In genomic region chr22:37255558-37256006, GRCh38 we compare ENCODE assay signal across 22 cellular contexts. TPM values are rescaled to one million over a fixed set of nuclear protein-coding genes. Genes with fewer than 3 reads are reported as not detected.
DNase-seq lines count a peak whose midpoint lies in the region; ATAC-seq, FAIRE-seq and TF ChIP-seq lines count a peak whose summit lies in the region.
"Had no signal": no experiment of that assay in that cellular context is flagged by ENCODE, and none has a peak within 500 bp of the region (broad histone marks: within the 10 kb centered on the region; RNA-seq: fewer than 3 reads in every experiment).

No MANE protein-coding gene starts in this region.

- in situ Hi-C loops in GM12878 (cut with MboI), result no loop called here

- no peaks in the 10 kb centered on the region for H3K27me3 ChIP-seq in GM12878 (replicated peaks in 1 of 2; ENCODE audit: control insufficient read depth in 2 of 2, insufficient read depth in 2 of 2, low read length in 1 of 2)

- no peak overlapping the region for H3K4me3 ChIP-seq in GM12878
- H3K4me3 ChIP-seq: adrenal gland, coronary artery, upper lobe of left lung had no signal

- H3K4me1 ChIP-seq in GM12878 (ENCODE audit: control insufficient read depth, insufficient read depth, low read length), result peaks cover 8% of the 10 kb centered on the region; the same call in 1 of the 2 replicates
- H3K4me1 ChIP-seq: adrenal gland had no signal

- no peak for TF ChIP-seq POLR2A in GM12878 (IDR thresholded peaks at IDR 0.05; ENCODE audit: low read depth, low read length)

- peak overlapping the region; percentile 5 for H2AFZ ChIP-seq in GM12878 (ENCODE audit: control insufficient read depth, low read depth, low read length)

- SMC1A ChIA-PET in GM12878 (lab: Charles Lee; ENCODE audit: uncharacterized antibody, unreplicated experiment), result interaction anchor here (1.0 to 5.6 kb wide), 8 partner anchors 11 to 56 kb away, joined by 3 to 58 read pairs (median 6); partner anchors contain the start of gene RAC2

- H3K36me3 ChIP-seq in GM12878 (ENCODE audit: control insufficient read depth in 2 of 2, insufficient read depth in 2 of 2, low read length in 1 of 2), result no peaks in the 10 kb centered on the region
- H3K36me3 ChIP-seq: adrenal gland, upper lobe of left lung had no signal

- no peak overlapping the region for H3K27ac ChIP-seq in GM12878 (ENCODE audit: control insufficient read depth, insufficient read depth)
- H3K27ac ChIP-seq: adrenal gland, coronary artery, HL-60, upper lobe of left lung had no signal

- intact Hi-C loops in GM12878 (cut with micrococcal nuclease; ENCODE audit: unreplicated experiment), result loop anchor here (2.0 kb wide), 1 partner anchor 57 kb away; no protein-coding TSS in a partner anchor

- no peak overlapping the region for H3K9ac ChIP-seq in GM12878 (ENCODE audit: control insufficient read depth, insufficient read depth, low read length)

- no peak for DNase-seq in activated T-cell treated with anti-CD3 and anti-CD28 coated beads, Interleukin-2, amount 50 U/mL, for 72 hours
- DNase-seq in activated T-cell treated with anti-CD3 and anti-CD28 coated beads, Interleukin-2, amount 50 U/mL, for 4 hours, result no peak
- DNase-seq in GM12878 (ENCODE audit: low read depth, low spot score) (no peak), progenitor cell of endocrine pancreas (ENCODE audit: low spot score, unreplicated experiment) (no peak), Kasumi-1 (lab: John Stamatoyannopoulos, UW) (no peak), superior temporal gyrus (ENCODE audit: extremely low spot score) (no peak), GM03348 (ENCODE audit: low spot score) (no peak)
- DNase-seq: ACHN; activated CD4-positive, alpha-beta T cell treated with anti-CD3 and anti-CD28 coated beads for 1 hour; adrenal gland; C1 segment of cervical spinal cord; glutamatergic neuron; GOT3; NCI-H526 treated with DMSO at 0.1 percent for 48 hours; stimulated activated CD4-positive, alpha-beta T cell treated with anti-CD3 and anti-CD28 coated beads, Interleukin-4, amount 100 ng/mL, for 24 hours; upper lobe of left lung had no signal

- no peak for TF ChIP-seq EP300 in GM12878 (IDR thresholded peaks at IDR 0.05; ENCODE audit: borderline replicate concordance in 1 of 2, control insufficient read depth in 1 of 2, low read depth in 2 of 2, low read length in 2 of 2)

- no peaks in the 10 kb centered on the region for H3K79me2 ChIP-seq in GM12878 (ENCODE audit: control insufficient read depth, insufficient read depth, low read length)

- no peaks in the 10 kb centered on the region for H3K36me3 Mint-ChIP-seq in activated T-cell treated with anti-CD3 and anti-CD28 coated beads, Interleukin-2, amount 50 U/mL, for 72 hours (ENCODE audit: insufficient read depth in 2 of 2)
- no peaks in the 10 kb centered on the region for H3K36me3 Mint-ChIP-seq in activated T-cell treated with anti-CD3 and anti-CD28 coated beads, Interleukin-2, amount 50 U/mL, for 4 hours (ENCODE audit: insufficient read depth)
- no peaks in the 10 kb centered on the region for H3K36me3 Mint-ChIP-seq in IgD-negative memory B cell
- no peaks in the 10 kb centered on the region for H3K36me3 Mint-ChIP-seq in progenitor cell of endocrine pancreas (ENCODE audit: insufficient read depth)

- peaks cover 40% of the 10 kb centered on the region for H3K4me1 Mint-ChIP-seq in activated T-cell treated with anti-CD3 and anti-CD28 coated beads, Interleukin-2, amount 50 U/mL, for 72 hours (ENCODE audit: low read depth)
- peaks cover 32% of the 10 kb centered on the region for H3K4me1 Mint-ChIP-seq in activated T-cell treated with anti-CD3 and anti-CD28 coated beads, Interleukin-2, amount 50 U/mL, for 4 hours (ENCODE audit: low read depth)
- peaks cover 21 to 32% (median 26%) of the 10 kb centered on the region in 3 donors for H3K4me1 Mint-ChIP-seq in IgD-negative memory B cell
- peaks cover 18% of the 10 kb centered on the region for H3K4me1 Mint-ChIP-seq in progenitor cell of endocrine pancreas (ENCODE audit: low read depth)

- H3K9me3 Mint-ChIP-seq in activated T-cell treated with anti-CD3 and anti-CD28 coated beads, Interleukin-2, amount 50 U/mL, for 72 hours, result no peaks in the 10 kb centered on the region
- no peaks in the 10 kb centered on the region for H3K9me3 Mint-ChIP-seq in activated T-cell treated with anti-CD3 and anti-CD28 coated beads, Interleukin-2, amount 50 U/mL, for 4 hours
- H3K9me3 Mint-ChIP-seq in IgD-negative memory B cell (no peaks in the 10 kb centered on the region), progenitor cell of endocrine pancreas (ENCODE audit: low read depth) (no peaks in the 10 kb centered on the region)

- H3K27ac Mint-ChIP-seq in activated T-cell treated with anti-CD3 and anti-CD28 coated beads, Interleukin-2, amount 50 U/mL, for 72 hours, result peak overlapping the region; percentile 88
- H3K27ac Mint-ChIP-seq in IgD-negative memory B cell (peak overlapping the region in 2 of 3 donors; percentile 28 to 60), progenitor cell of endocrine pancreas (peak overlapping the region; percentile 71)

- no peak for ATAC-seq in activated T-cell treated with anti-CD3 and anti-CD28 coated beads, Interleukin-2, amount 50 U/mL, for 72 hours (replicated peaks in 1 of 2)
- ATAC-seq in activated T-cell treated with anti-CD3 and anti-CD28 coated beads, Interleukin-2, amount 50 U/mL, for 4 hours, result no peak
- no peak for ATAC-seq in GM12878

- RAD21 ChIA-PET in GM12878 (lab: Charles Lee; ENCODE audit: unreplicated experiment), result interaction anchor here (0.7 to 6.6 kb wide), 12 partner anchors 9 to 216 kb away, joined by 3 to 84 read pairs (median 4); partner anchors contain the start of gene RAC2

- POLR2A ChIA-PET in GM12878 (lab: Charles Lee), result interaction anchor here (0.8 to 4.3 kb wide), 9 partner anchors 11 to 337 kb away, joined by 3 to 36 read pairs (median 4); partner anchors contain the start of gene RAC2

- no peak for TF ChIP-seq RAD21 in GM12878 (IDR thresholded peaks at IDR 0.05; ENCODE audit: insufficient read depth, low read depth, low read length)

- CTCF ChIA-PET in GM12878 (lab: Yijun Ruan, JAX), result interaction anchor here (0.8 to 2.5 kb wide), 9 partner anchors 11 to 90 kb away, joined by 3 to 37 read pairs (median 4); partner anchors contain the start of gene RAC2

- H3K27me3 Mint-ChIP-seq in activated T-cell treated with anti-CD3 and anti-CD28 coated beads, Interleukin-2, amount 50 U/mL, for 72 hours (ENCODE audit: low read depth), result no peaks in the 10 kb centered on the region
- H3K27me3 Mint-ChIP-seq in activated T-cell treated with anti-CD3 and anti-CD28 coated beads, Interleukin-2, amount 50 U/mL, for 4 hours (ENCODE audit: low read depth), result no peaks in the 10 kb centered on the region
- H3K27me3 Mint-ChIP-seq in IgD-negative memory B cell (peaks cover 2% of the 10 kb centered on the region), progenitor cell of endocrine pancreas (peaks cover 25% of the 10 kb centered on the region)

- no peak for FAIRE-seq in GM12878 (lab: Jason Lieb, UNC)
- FAIRE-seq: endometrium had no signal

- no TSS peak for BruUV-seq in GM12878 (replicated peaks; lab: Mats Ljungman, UMichigan)

- no peaks in the 10 kb centered on the region for H4K20me1 ChIP-seq in GM12878 (ENCODE audit: control insufficient read depth, insufficient read depth)

- no peak for TF ChIP-seq CTCF in GM12878 (IDR thresholded peaks at IDR 0.05 in 2 of 3, conservative IDR thresholded peaks at IDR 0.05 in 1 of 3; ENCODE audit: control insufficient read depth in 2 of 3, extremely low read depth in 1 of 3, insufficient read depth in 1 of 3, low read depth in 3 of 3, low read length in 3 of 3)
- TF ChIP-seq CTCF in progenitor cell of endocrine pancreas (IDR thresholded peaks at IDR 0.05; ENCODE audit: unreplicated experiment), result no peak

- H3K9me3 ChIP-seq in GM12878 (replicated peaks; ENCODE audit: control insufficient read depth, insufficient read depth, low read length), result no peaks in the 10 kb centered on the region
- H3K9me3 ChIP-seq: adrenal gland, upper lobe of left lung had no signal

- H3K4me2 ChIP-seq in GM12878 (ENCODE audit: control insufficient read depth, insufficient read depth), result no peak overlapping the region

- H3K4me3 Mint-ChIP-seq in activated T-cell treated with anti-CD3 and anti-CD28 coated beads, Interleukin-2, amount 50 U/mL, for 72 hours, result peak overlapping the region in 1 of 2 donors; percentile 26
- no peak overlapping the region for H3K4me3 Mint-ChIP-seq in activated T-cell treated with anti-CD3 and anti-CD28 coated beads, Interleukin-2, amount 50 U/mL, for 4 hours
- H3K4me3 Mint-ChIP-seq in IgD-negative memory B cell, result peak overlapping the region in 2 of 4 donors; percentile 36 to 93
- no peak overlapping the region for H3K4me3 Mint-ChIP-seq in progenitor cell of endocrine pancreas (ENCODE audit: low read depth)

RNA-seq across cellular contexts. Expression of gene RAC2, which starts 11.5 kb away (rescaled TPM):
- total RNA-seq in activated T-cell treated with anti-CD3 and anti-CD28 coated beads, Interleukin-2, amount 50 U/mL, for 72 hours, result 100 to 1,000 TPM; 620 to 681 TPM
- 100 to 1,000 TPM; 388 to 432 (median 395) TPM for total RNA-seq in activated T-cell treated with anti-CD3 and anti-CD28 coated beads, Interleukin-2, amount 50 U/mL, for 4 hours
- 1,067 TPM for polyA plus RNA-seq in IgD-negative memory B cell
- total RNA-seq in GM12878 (2013; cell fraction: nucleolus; rRNA removed), result 143 and 150 TPM in 2 replicates
- 251 and 282 TPM in 2 replicates for total RNA-seq in GM12878 (2014; rRNA removed)
- 135 and 149 TPM in 2 replicates for total RNA-seq in GM12878 (2014; rRNA removed; fragmentation: Illumina TruSeq; extraction: Trizol)
- 382 and 386 TPM in 2 replicates for total RNA-seq in GM12878 (2021)
- 314 TPM for polyA plus RNA-seq in GM12878 (2011; ENCODE audit: low read depth)
- polyA plus RNA-seq in GM12878 (2011; rRNA removed), result 84.4 and 296 TPM in 2 replicates
- 317 and 416 TPM in 2 replicates for polyA plus RNA-seq in GM12878 (2011; cell fraction: cytosol; rRNA removed)
- polyA plus RNA-seq in GM12878 (2011; cell fraction: nucleus; rRNA removed), result 561 and 566 TPM in 2 replicates
- polyA plus RNA-seq in GM12878 (2012), result 512 and 607 TPM in 2 replicates
- 166 and 339 TPM in 2 replicates for polyA plus RNA-seq in GM12878 (2014; fragmentation: Illumina TruSeq; extraction: Trizol)
- 100 to 1,000 TPM; 102 to 108 TPM for polyA plus RNA-seq in GM12878 (2014; fragmentation: Nextera tagmentation; extraction: Ambion mirVana)
- polyA plus RNA-seq in GM12878 (2014; rRNA removed), result 313 and 369 TPM in 2 replicates
- polyA plus RNA-seq in GM12878 (2016; fragmentation: Nextera tagmentation; extraction: Ambion mirVana), result 100 to 1,000 TPM; 320 to 330 TPM
- polyA minus RNA-seq in GM12878 (2011; rRNA and poly(A)+ RNA removed), result 200 and 233 TPM in 2 replicates
- 155 and 158 TPM in 2 replicates for polyA minus RNA-seq in GM12878 (2011; cell fraction: cytosol; rRNA and poly(A)+ RNA removed)
- polyA minus RNA-seq in GM12878 (2011; cell fraction: nucleus; rRNA and poly(A)+ RNA removed), result 185 and 303 TPM in 2 replicates
- 1.7 and 1.9 TPM in 2 replicates for total RNA-seq in progenitor cell of endocrine pancreas
- total RNA-seq: myocyte had no signal

RNA-seq across cellular contexts. Expression of gene CYTH4, which starts 26.7 kb away (rescaled TPM):
- total RNA-seq in activated T-cell treated with anti-CD3 and anti-CD28 coated beads, Interleukin-2, amount 50 U/mL, for 72 hours, result 10 to 100 TPM; 71.9 to 87.5 TPM
- 10 to 100 TPM in 1 of 3 donors, 1 to 10 TPM in 2; 9.0 to 10.9 (median 9.7) TPM for total RNA-seq in activated T-cell treated with anti-CD3 and anti-CD28 coated beads, Interleukin-2, amount 50 U/mL, for 4 hours
- 70.8 TPM for polyA plus RNA-seq in IgD-negative memory B cell
- total RNA-seq in GM12878 (2013; cell fraction: nucleolus; rRNA removed), result 94.2 and 114 TPM in 2 replicates
- 23.2 TPM in 2 replicates for total RNA-seq in GM12878 (2014; rRNA removed)
- 17.2 and 18.3 TPM in 2 replicates for total RNA-seq in GM12878 (2014; rRNA removed; fragmentation: Illumina TruSeq; extraction: Trizol)
- total RNA-seq in GM12878 (2021), result 25.8 and 26.0 TPM in 2 replicates
- 7.0 TPM for polyA plus RNA-seq in GM12878 (2011; ENCODE audit: low read depth)
- polyA plus RNA-seq in GM12878 (2011; rRNA removed), result 19.4 and 24.1 TPM in 2 replicates
- 22.7 and 30.1 TPM in 2 replicates for polyA plus RNA-seq in GM12878 (2011; cell fraction: cytosol; rRNA removed)
- polyA plus RNA-seq in GM12878 (2011; cell fraction: nucleus; rRNA removed), result 148 and 167 TPM in 2 replicates
- 15.7 and 21.2 TPM in 2 replicates for polyA plus RNA-seq in GM12878 (2012)
- 9.1 and 16.6 TPM in 2 replicates for polyA plus RNA-seq in GM12878 (2014; fragmentation: Illumina TruSeq; extraction: Trizol)
- 1 to 10 TPM; 1.5 to 1.8 TPM for polyA plus RNA-seq in GM12878 (2014; fragmentation: Nextera tagmentation; extraction: Ambion mirVana)
- 23.6 and 27.3 TPM in 2 replicates for polyA plus RNA-seq in GM12878 (2014; rRNA removed)
- 10 to 100 TPM; 12.4 TPM for polyA plus RNA-seq in GM12878 (2016; fragmentation: Nextera tagmentation; extraction: Ambion mirVana)
- polyA minus RNA-seq in GM12878 (2011; rRNA and poly(A)+ RNA removed), result 14.9 and 23.6 TPM in 2 replicates
- 5.5 and 6.7 TPM in 2 replicates for polyA minus RNA-seq in GM12878 (2011; cell fraction: cytosol; rRNA and poly(A)+ RNA removed)
- 23.1 and 31.4 TPM in 2 replicates for polyA minus RNA-seq in GM12878 (2011; cell fraction: nucleus; rRNA and poly(A)+ RNA removed)
- total RNA-seq in progenitor cell of endocrine pancreas, result not detected in 2 replicates
- total RNA-seq: bronchial epithelial cell, myocyte had no signal

RNA-seq across cellular contexts. Expression of gene SSTR3, which starts 43.3 kb away (rescaled TPM):
- total RNA-seq in activated T-cell treated with anti-CD3 and anti-CD28 coated beads, Interleukin-2, amount 50 U/mL, for 72 hours, result 10 to 100 TPM in 1 of 2 donors, 1 to 10 TPM in 1; 10.0 to 14.6 TPM
- total RNA-seq in activated T-cell treated with anti-CD3 and anti-CD28 coated beads, Interleukin-2, amount 50 U/mL, for 4 hours, result 1 to 10 TPM; 1.7 to 2.3 (median 1.9) TPM
- polyA plus RNA-seq in IgD-negative memory B cell (0.95 TPM), GM12878 (2011; rRNA removed) (3.6 and 4.3 TPM in 2 replicates), GM12878 (2014; fragmentation: Illumina TruSeq; extraction: Trizol) (1.6 and 2.3 TPM in 2 replicates), GM12878 (2014; fragmentation: Nextera tagmentation; extraction: Ambion mirVana) (under 1 TPM; 0.03 to 0.46 TPM), GM12878 (2014; rRNA removed) (4.0 and 4.3 TPM in 2 replicates), GM12878 (2016; fragmentation: Nextera tagmentation; extraction: Ambion mirVana) (1 to 10 TPM in 1 of 2 experiments, under 1 TPM in 1; 0.74 to 1.2 TPM)
- total RNA-seq in GM12878 (2013; cell fraction: nucleolus; rRNA removed), result 12.3 and 12.5 TPM in 2 replicates
- total RNA-seq in GM12878 (2014; rRNA removed) (3.6 and 4.5 TPM in 2 replicates), GM12878 (2014; rRNA removed; fragmentation: Illumina TruSeq; extraction: Trizol) (2.5 and 2.8 TPM in 2 replicates), GM12878 (2021) (4.5 TPM in 2 replicates), progenitor cell of endocrine pancreas (1.3 and 1.9 TPM in 2 replicates)
- 2.6 TPM for polyA plus RNA-seq in GM12878 (2011; ENCODE audit: low read depth)
- 4.7 and 5.3 TPM in 2 replicates for polyA plus RNA-seq in GM12878 (2011; cell fraction: cytosol; rRNA removed)
- 10.9 and 11.1 TPM in 2 replicates for polyA plus RNA-seq in GM12878 (2011; cell fraction: nucleus; rRNA removed)
- polyA plus RNA-seq in GM12878 (2012), result 5.5 and 6.9 TPM in 2 replicates
- polyA minus RNA-seq in GM12878 (2011; rRNA and poly(A)+ RNA removed), result 6.1 and 11.3 TPM in 2 replicates
- 2.7 and 3.5 TPM in 2 replicates for polyA minus RNA-seq in GM12878 (2011; cell fraction: cytosol; rRNA and poly(A)+ RNA removed)
- polyA minus RNA-seq in GM12878 (2011; cell fraction: nucleus; rRNA and poly(A)+ RNA removed), result 3.1 and 4.2 TPM in 2 replicates
- total RNA-seq: bronchial epithelial cell, myocyte had no signal

Comparison
In these comparisons a context has a peak if more than half of its experiments do, and no peak if none do; other contexts are left out.
1. RNA of gene RAC2, which starts 11.5 kb away (total RNA-seq): 620 to 681 TPM in activated T-cell treated with anti-CD3 and anti-CD28 coated beads, Interleukin-2, amount 50 U/mL, for 72 hours, 388 to 432 TPM in activated T-cell treated with anti-CD3 and anti-CD28 coated beads, Interleukin-2, amount 50 U/mL, for 4 hours and 135 to 386 TPM in GM12878; 1.7 to 1.9 TPM in progenitor cell of endocrine pancreas; every median in the first group is over 10 times any median in the second.
2. Peak in every context shown above with its lines, with median percentiles within 50 percentile points of each other: H3K27ac Mint-ChIP-seq.